Comparison of ENCODE assay signal across 1 cellular context in genomic region chr15:75768526-75768925, GRCh38. TPM values are rescaled to one million over a fixed set of nuclear protein-coding genes. Genes with fewer than 3 reads are reported as not detected.
"Had no signal": no experiment of that assay in that cellular context is flagged by ENCODE, and none has a peak within 500 bp of the region (broad histone marks: within the 10 kb centered on the region; RNA-seq: fewer than 3 reads in every experiment).

No MANE protein-coding gene starts in this region.

RNA-seq across cellular contexts. Expression of gene CSPG4, which starts 55.9 kb away (rescaled TPM):
- total RNA-seq: OCI-LY7 had no signal
